22 cellular contexts compared by ENCODE assay signal in genomic region chr2:183678908-183679307, GRCh38.
"Had no signal": no experiment of that assay in that cellular context is flagged by ENCODE, and none has a peak within 500 bp of the region (broad histone marks: within the 10 kb centered on the region; RNA-seq: fewer than 3 reads in every experiment).

No MANE protein-coding gene starts in this region.

- H3K4me3 Mint-ChIP-seq: activated CD8-positive, alpha-beta T cell treated with anti-CD3 and anti-CD28 coated beads, Interleukin-2, amount 10 ng/mL, durations not matched to agents 7 days and 5 days; activated naive CD8-positive, alpha-beta T cell; natural killer cell; stimulated activated memory B cell treated with anti-CD40 and anti-IgM and Interleukin-4, amounts not matched to agents 10 μg/mL and 1 μg/mL and 100 μg/mL, for 72 hours; T-cell; T-helper 2 cell treated with Interferon-gamma antibody and Interleukin-4, amounts not matched to agents 5 μg/mL and 100 μg/mL, for 36 hours had no signal

- H3K9me3 Mint-ChIP-seq: stimulated activated memory B cell treated with anti-CD40 and anti-IgM and Interleukin-4, amounts not matched to agents 10 μg/mL and 1 μg/mL and 100 μg/mL, for 72 hours had no signal

- H3K9me3 ChIP-seq: ovary, suprapubic skin, tibial nerve had no signal

- H3K4me1 Mint-ChIP-seq: natural killer cell; stimulated activated memory B cell treated with anti-CD40 and anti-IgM and Interleukin-4, amounts not matched to agents 10 μg/mL and 1 μg/mL and 100 μg/mL, for 72 hours; T-cell had no signal

- ATAC-seq: activated CD8-positive, alpha-beta T cell treated with anti-CD3 and anti-CD28 coated beads, Interleukin-2, amount 10 ng/mL, durations not matched to agents 7 days and 5 days; heart left ventricle; natural killer cell; right cardiac atrium; stimulated activated memory B cell treated with anti-CD40 and anti-IgM and Interleukin-4, amounts not matched to agents 10 μg/mL and 1 μg/mL and 100 μg/mL, for 72 hours; T-cell had no signal

- H3K27ac ChIP-seq: heart left ventricle, left ventricle myocardium inferior, ovary, stomach, suprapubic skin, tibial nerve, WERI-Rb-1 had no signal

- H3K27me3 Mint-ChIP-seq: activated naive CD8-positive, alpha-beta T cell; stimulated activated memory B cell treated with anti-CD40 and anti-IgM and Interleukin-4, amounts not matched to agents 10 μg/mL and 1 μg/mL and 100 μg/mL, for 72 hours; T-cell had no signal

- H3K27me3 ChIP-seq: heart left ventricle, ovary, stomach, suprapubic skin, tibial nerve had no signal

- H3K4me1 ChIP-seq: heart left ventricle, left ventricle myocardium inferior, stomach, suprapubic skin, tibial nerve had no signal

- H3K27ac Mint-ChIP-seq: activated CD8-positive, alpha-beta T cell treated with anti-CD3 and anti-CD28 coated beads, Interleukin-2, amount 10 ng/mL, durations not matched to agents 7 days and 5 days; activated naive CD8-positive, alpha-beta T cell; natural killer cell; stimulated activated memory B cell treated with anti-CD40 and anti-IgM and Interleukin-4, amounts not matched to agents 10 μg/mL and 1 μg/mL and 100 μg/mL, for 72 hours; T-cell; T-helper 2 cell treated with Interferon-gamma antibody and Interleukin-4, amounts not matched to agents 5 μg/mL and 100 μg/mL, for 36 hours had no signal

- H3K36me3 ChIP-seq: heart left ventricle, left ventricle myocardium inferior, ovary, stomach, suprapubic skin, tibial nerve, WERI-Rb-1 had no signal

- H3K4me3 ChIP-seq: heart left ventricle, left ventricle myocardium inferior, ovary, stomach, suprapubic skin, tibial nerve had no signal

- H3K36me3 Mint-ChIP-seq: activated naive CD8-positive, alpha-beta T cell; stimulated activated memory B cell treated with anti-CD40 and anti-IgM and Interleukin-4, amounts not matched to agents 10 μg/mL and 1 μg/mL and 100 μg/mL, for 72 hours; T-cell had no signal

- DNase-seq: activated CD4-positive, alpha-beta T cell treated with anti-CD3 and anti-CD28 coated beads for 1 hour; activated CD4-positive, alpha-beta T cell treated with anti-CD3 and anti-CD28 coated beads, Interleukin-2, amount 50 U/mL, for 1 hour; activated CD8-positive, alpha-beta T cell treated with anti-CD3 and anti-CD28 coated beads, Interleukin-2, amount 10 ng/mL, durations not matched to agents 7 days and 5 days; activated naive CD4-positive, alpha-beta T cell; activated T-cell treated with anti-CD3 and anti-CD28 coated beads, Interleukin-2, amount 50 U/mL, for 1 hour; central memory CD4-positive, alpha-beta T cell; heart left ventricle; left ventricle myocardium inferior; mammary epithelial cell; midbrain; natural killer cell; ovary; right cardiac atrium; stimulated activated CD4-positive, alpha-beta T cell treated with anti-CD3 and anti-CD28 coated beads, Interleukin-15, amount 100 ng/mL, for 24 hours; stomach; T-cell; WERI-Rb-1 had no signal
